20 cellular contexts compared by ENCODE assay signal in genomic region chr1:175865041-175865766, GRCh38.
A peak's percentile ranks its signal among the peaks of the same experiment; 100 is the strongest.
DNase-seq lines count a peak whose midpoint lies in the region; ATAC-seq and TF ChIP-seq lines count a peak whose summit lies in the region.
"Had no signal": no experiment of that assay in that cellular context is flagged by ENCODE, and none has a peak within 500 bp of the region (broad histone marks: within the 10 kb centered on the region; RNA-seq: fewer than 3 reads in every experiment).

No MANE protein-coding gene starts in this region.

- H3K36me3 Mint-ChIP-seq in T-helper 17 cell (ENCODE audit: low read depth): no peaks in the 10 kb centered on the region

- peak overlapping the region; percentile 97 for H3K27ac ChIP-seq in angular gyrus (ENCODE audit: low read depth, low read length)
- H3K27ac ChIP-seq in iPS DF 6.9 (ENCODE audit: low read length): no peak overlapping the region
- no peak overlapping the region for H3K27ac ChIP-seq in OCI-LY7 (ENCODE audit: low read depth, low read length, poor library complexity, severe bottlenecking)
- H3K27ac ChIP-seq: GM23248, parathyroid adenoma, Peyer's patch had no signal

- CTCF ChIA-PET in OCI-LY7 (lab: Charles Lee; ENCODE audit: unreplicated experiment): interaction anchor here (0.5 kb wide), 1 partner anchor 1169 kb away, joined by 3 read pairs; no protein-coding TSS in a partner anchor

- no peak overlapping the region for H2AFZ ChIP-seq in OCI-LY7 (ENCODE audit: low read length)
- H2AFZ ChIP-seq: GM23248, parathyroid adenoma had no signal

- no peaks in the 10 kb centered on the region; the same call in 1 of the 2 replicates for H3K27me3 ChIP-seq in H7 (ENCODE audit: control insufficient read depth, insufficient read depth, low read length)
- H3K27me3 ChIP-seq in iPS DF 6.9 (ENCODE audit: control insufficient read depth, insufficient read depth, low read length): no peaks in the 10 kb centered on the region
- H3K27me3 ChIP-seq: BE2C, Peyer's patch had no signal

- no peak overlapping the region for H3K4me3 Mint-ChIP-seq in T-helper 17 cell
- H3K4me3 Mint-ChIP-seq: activated T-helper 17 cell treated with anti-CD3 and anti-CD28 coated beads, Interleukin-2, amount 50 U/mL, for 72 hours; stimulated activated naive CD8-positive, alpha-beta T cell treated with anti-CD3 and anti-CD28 coated beads, Interleukin-15, Interleukin-2, amounts not matched to agents 100 ng/mL and 50 ng/mL, for 24 hours had no signal

- H3K27ac Mint-ChIP-seq in T-helper 17 cell: no peak overlapping the region
- H3K27ac Mint-ChIP-seq: activated T-helper 17 cell treated with anti-CD3 and anti-CD28 coated beads, Interleukin-2, amount 50 U/mL, for 72 hours; stimulated activated naive CD8-positive, alpha-beta T cell treated with anti-CD3 and anti-CD28 coated beads, Interleukin-15, Interleukin-2, amounts not matched to agents 100 ng/mL and 50 ng/mL, for 24 hours had no signal

- TF ChIP-seq CTCF in OCI-LY7 (conservative IDR thresholded peaks at IDR 0.05; ENCODE audit: low read length): no peak

- H3K27me3 Mint-ChIP-seq in T-helper 17 cell: peaks cover 26% of the 10 kb centered on the region

- H3K9me3 ChIP-seq in iPS DF 6.9 (ENCODE audit: control insufficient read depth, insufficient read depth, low read length): no peaks in the 10 kb centered on the region
- H3K9me3 ChIP-seq in OCI-LY7 (ENCODE audit: low read length): no peaks in the 10 kb centered on the region
- no peaks in the 10 kb centered on the region for H3K9me3 ChIP-seq in T-helper 17 cell (ENCODE audit: control insufficient read depth, low read length, poor library complexity, severe bottlenecking)
- H3K9me3 ChIP-seq: BE2C, Peyer's patch had no signal

- ATAC-seq in T-helper 17 cell: no peak
- ATAC-seq: activated T-helper 17 cell treated with anti-CD3 and anti-CD28 coated beads, Interleukin-2, amount 50 U/mL, for 72 hours; left colon had no signal

- no peak overlapping the region for H3K4me2 ChIP-seq in OCI-LY7 (ENCODE audit: low read length)

- H3K79me2 ChIP-seq in OCI-LY7 (ENCODE audit: insufficient read depth, low read depth, low read length): no peaks in the 10 kb centered on the region
- H3K79me2 ChIP-seq: parathyroid adenoma had no signal

- no peaks in the 10 kb centered on the region for H4K20me1 ChIP-seq in OCI-LY7 (ENCODE audit: insufficient read depth, low read length)

- no peak overlapping the region for H3K4me3 ChIP-seq in H7 (ENCODE audit: insufficient read depth, low read depth, low read length)
- no peak overlapping the region for H3K4me3 ChIP-seq in iPS DF 6.9 (ENCODE audit: low read length)
- no peak overlapping the region for H3K4me3 ChIP-seq in OCI-LY7 (ENCODE audit: low read depth, low read length, poor library complexity, severe bottlenecking)
- H3K4me3 ChIP-seq: GM23248, Peyer's patch had no signal

- POLR2A ChIA-PET in OCI-LY7 (lab: Charles Lee): no interaction called here

- peaks cover 2% of the 10 kb centered on the region for H3K4me1 Mint-ChIP-seq in T-helper 17 cell
- H3K4me1 Mint-ChIP-seq: activated T-helper 17 cell treated with anti-CD3 and anti-CD28 coated beads, Interleukin-2, amount 50 U/mL, for 72 hours had no signal

- no CpG with 5 or more reads among the region's 6 CpGs for WGBS in iPS DF 6.9 (ENCODE audit: insufficient coverage, insufficient read length)

- H3K36me3 ChIP-seq in H7 (replicated peaks; ENCODE audit: control insufficient read depth, insufficient read depth, low read length): no peaks in the 10 kb centered on the region
- no peaks in the 10 kb centered on the region for H3K36me3 ChIP-seq in iPS DF 6.9 (ENCODE audit: control insufficient read depth, insufficient read depth, low read length)
- H3K36me3 ChIP-seq in OCI-LY7 (ENCODE audit: insufficient read depth, low read length): no peaks in the 10 kb centered on the region
- H3K36me3 ChIP-seq: BE2C, Peyer's patch had no signal

- H3K4me1 ChIP-seq in iPS DF 6.9 (ENCODE audit: control insufficient read depth, insufficient read depth, low read length) (peaks cover 19% of the 10 kb centered on the region), OCI-LY7 (ENCODE audit: insufficient read depth, low read length, poor library complexity, severe bottlenecking) (no peaks in the 10 kb centered on the region)
- H3K4me1 ChIP-seq: BE2C, parathyroid adenoma had no signal

- intact Hi-C loops in posterior cingulate gyrus (cut with DNase I): loop anchor here (1.0 kb wide), 1 partner anchor 122 kb away; the partner anchor contains the start of gene TNR
- intact Hi-C loops in OCI-LY7 (cut with micrococcal nuclease; ENCODE audit: unreplicated experiment): no loop called here

- DNase-seq in H7 (peak; percentile 75), iPS DF 6.9 (ENCODE audit: low read depth, low spot score) (peak; percentile 73), posterior cingulate gyrus (peak; percentile 51 to 95 (median 78)), OCI-LY7 (ENCODE audit: low spot score) (no peak), T-helper 17 cell (no peak), AML-193 (lab: John Stamatoyannopoulos, UW) (no peak), NCI-H774 (lab: John Stamatoyannopoulos, UW) (no peak)
- DNase-seq: activated CD8-positive, alpha-beta memory T cell treated with anti-CD3 and anti-CD28 coated beads for 24 hours; BE2C; GM23248; left colon; NCI-H1694 treated with DMSO at 0.1 percent for 48 hours; NCI-H510A treated with DMSO at 0.1 percent for 48 hours; Peyer's patch; stimulated activated CD4-positive, alpha-beta T cell treated with anti-CD3 and anti-CD28 coated beads, Interleukin-12 subunit alpha, Interleukin-12 subunit beta, amount 100 ng/mL, for 4 hours; SW 1271 had no signal

- no TSS peak for BruUV-seq in OCI-LY7 (replicated peaks; lab: Mats Ljungman, UMichigan)

- no peaks in the 10 kb centered on the region for H3K9me2 ChIP-seq in OCI-LY7 (ENCODE audit: insufficient read depth, low read length)

Comparison
In these comparisons a context has a peak if more than half of its experiments do, and no peak if none do; other contexts are left out.
1. DNase-seq: peak in H7 (single experiment), iPS DF 6.9 (single experiment) and posterior cingulate gyrus (10 of 10); none in OCI-LY7 (single experiment), T-helper 17 cell (0 of 3), AML-193 (0 of 2) and NCI-H774 (single experiment).